Comparison of ENCODE assay signal across 11 cellular contexts in the genomic region with DNA sequence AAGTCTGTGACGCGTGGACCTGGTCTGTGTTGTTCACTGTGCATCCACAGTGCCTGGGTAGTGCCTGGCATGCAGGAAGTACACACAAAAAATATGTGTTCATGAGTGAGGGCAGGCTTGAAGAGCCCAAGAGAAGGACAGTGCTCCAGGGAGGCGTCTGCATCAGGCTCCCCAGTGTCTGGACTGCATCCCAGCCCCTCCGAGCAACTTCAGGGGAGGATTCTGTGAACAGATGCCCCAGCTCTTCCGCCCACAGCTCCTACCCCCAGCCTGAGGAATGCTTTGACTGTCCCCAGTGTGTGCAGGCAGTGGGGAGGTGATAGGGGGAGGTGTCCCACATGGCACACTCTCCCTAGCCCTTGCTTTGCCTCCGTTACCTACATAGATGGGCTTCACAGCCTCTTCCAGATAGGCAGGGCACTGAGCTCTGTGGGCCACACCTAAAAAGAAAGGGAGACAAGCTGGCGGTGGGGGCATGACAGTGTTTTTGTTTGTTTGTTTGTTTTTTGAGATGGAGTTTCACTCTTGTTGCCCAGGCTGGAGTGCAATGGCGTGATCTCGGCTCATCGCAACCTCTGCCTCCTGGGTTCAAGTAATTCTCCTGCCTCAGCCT. TPM values are rescaled to one million over a fixed set of nuclear protein-coding genes. Genes with fewer than 3 reads are reported as not detected.
DNase-seq lines count a peak whose midpoint lies in the region; FAIRE-seq and TF ChIP-seq lines count a peak whose summit lies in the region.
"Had no signal": no experiment of that assay in that cellular context is flagged by ENCODE, and none has a peak within 500 bp of the region (broad histone marks: within the 10 kb centered on the region; RNA-seq: fewer than 3 reads in every experiment).

No MANE protein-coding gene starts in this region.

- peak overlapping the region; percentile 82 for H3K9ac ChIP-seq in Loucy (ENCODE audit: low read depth, low read length, poor library complexity, severe bottlenecking)
- no peak overlapping the region; a peak in 1 of 7 replicates for H3K9ac ChIP-seq in H1 (replicated peaks in 1 of 4; ENCODE audit: extremely low read depth in 1 of 4, low read depth in 3 of 4, low read length in 3 of 4)

- no peaks in the 10 kb centered on the region for H3K9me3 ChIP-seq in CD4-positive, alpha-beta memory T cell (ENCODE audit: control insufficient read depth in 1 of 2, low read length in 2 of 2)
- H3K9me3 ChIP-seq in Loucy (ENCODE audit: insufficient read depth, low read depth, low read length) (no peaks in the 10 kb centered on the region), H1 (ENCODE audit: insufficient read depth in 2 of 2, low read depth in 1 of 2, low read length in 1 of 2) (no peaks in the 10 kb centered on the region), neutrophil (no peaks in the 10 kb centered on the region)

- POLR2A ChIA-PET in CD4-positive, alpha-beta memory T cell (lab: Charles Lee; ENCODE audit: partially characterized antibody): interaction anchor here (0.9 to 35.0 kb wide), 13 partner anchors 8 to 273 kb away, joined by 3 to 1580 read pairs (median 36); partner anchors contain the start of gene IRF1
- POLR2A ChIA-PET in H1 (lab: Charles Lee; ENCODE audit: partially characterized antibody): interaction anchor here (0.9 to 4.3 kb wide), 6 partner anchors 9 to 36 kb away, joined by 3 to 31 read pairs (median 5); partner anchors contain the start of gene IRF1

- no peak for TF ChIP-seq RAD21 in H1 (IDR thresholded peaks at IDR 0.05 in 1 of 2, conservative IDR thresholded peaks at IDR 0.05 in 1 of 2; ENCODE audit: low read depth in 2 of 2, low read length in 2 of 2)

- H3K36me3 ChIP-seq in CD4-positive, alpha-beta memory T cell (ENCODE audit: insufficient read depth, low read length): no peaks in the 10 kb centered on the region
- no peaks in the 10 kb centered on the region for H3K36me3 ChIP-seq in Loucy (ENCODE audit: insufficient read depth, low read length)
- no peaks in the 10 kb centered on the region for H3K36me3 ChIP-seq in H1 (ENCODE audit: control insufficient read depth in 2 of 4, insufficient read depth in 4 of 4, low read length in 3 of 4)
- no peaks in the 10 kb centered on the region for H3K36me3 ChIP-seq in neutrophil
- H3K36me3 ChIP-seq: brain microvascular endothelial cell had no signal

- no peak overlapping the region for H3K56ac ChIP-seq in H1 (replicated peaks; ENCODE audit: insufficient read length, low read depth, low read length)

- no peaks in the 10 kb centered on the region for H3K27me3 ChIP-seq in CD4-positive, alpha-beta memory T cell (ENCODE audit: insufficient read depth, low read length)
- H3K27me3 ChIP-seq in Loucy (ENCODE audit: insufficient read depth, low read length, poor library complexity, severe bottlenecking): no peaks in the 10 kb centered on the region
- no peaks in the 10 kb centered on the region for H3K27me3 ChIP-seq in H1 (replicated peaks in 1 of 4; ENCODE audit: control insufficient read depth in 3 of 4, extremely low read depth in 1 of 4, insufficient read depth in 3 of 4, low read length in 3 of 4)
- H3K27me3 ChIP-seq in neutrophil: no peaks in the 10 kb centered on the region
- H3K27me3 ChIP-seq: brain microvascular endothelial cell had no signal

- H2BK20ac ChIP-seq in H1 (ENCODE audit: low read length): peak overlapping the region; percentile 64; the same call in 1 of the 2 replicates

- peak overlapping the region; percentile 95; the same call in 1 of the 2 replicates for H2BK12ac ChIP-seq in H1 (ENCODE audit: low read depth, low read length)

- peak overlapping the region; percentile 91; the same call in 1 of the 2 replicates for H3K18ac ChIP-seq in H1 (ENCODE audit: extremely low read depth, low read length)

- H2AK5ac ChIP-seq in H1 (ENCODE audit: low read depth, low read length): peak overlapping the region; percentile 25; the same call in 1 of the 2 replicates

- H3K27ac ChIP-seq in CD4-positive, alpha-beta memory T cell (ENCODE audit: low read depth, low read length): peak overlapping the region; percentile 63
- H3K27ac ChIP-seq in H1 (ENCODE audit: low read depth, low read length) (no peak overlapping the region), neutrophil (peak overlapping the region; percentile 100)

- no peaks in the 10 kb centered on the region for H3K9me2 ChIP-seq in Loucy (replicated peaks; ENCODE audit: low read depth, low read length)

- peaks cover 71 to 100% (median 88%) of the 10 kb centered on the region in 4 donors for H3K4me1 Mint-ChIP-seq in CD4-positive, alpha-beta memory T cell

- peaks cover 20 to 45% of the 10 kb centered on the region in 2 donors for H3K36me3 Mint-ChIP-seq in CD4-positive, alpha-beta memory T cell

- no peaks in the 10 kb centered on the region for H3K27me3 Mint-ChIP-seq in CD4-positive, alpha-beta memory T cell

- DNase-seq in CD4-positive, alpha-beta memory T cell: peak in 2 of 5 donors; percentile 8 to 45
- DNase-seq in H1 (ENCODE audit: low read depth in 1 of 2, low spot score in 2 of 2): no peak
- DNase-seq in activated gamma-delta T cell (lab: John Stamatoyannopoulos, UW): no peak
- no peak for DNase-seq in SW 1271 (lab: John Stamatoyannopoulos, UW)
- DNase-seq in NK-92 treated with Interleukin-12 subunit alpha and Interleukin-12 subunit beta, amount 100 ng/mL, for 24 hours (lab: John Stamatoyannopoulos, UW): no peak
- DNase-seq in GM20000 (ENCODE audit: low spot score): no peak
- DNase-seq: brain microvascular endothelial cell, T-helper 9 cell had no signal

- FAIRE-seq in H1 (lab: Jason Lieb, UNC): no peak
- FAIRE-seq: G401.6 had no signal

- intact Hi-C loops in CD4-positive, alpha-beta memory T cell (cut with micrococcal nuclease): no loop called here

- H3F3A ChIP-seq in Loucy (ENCODE audit: low read depth): peaks cover 16% of the 10 kb centered on the region

- H3K79me1 ChIP-seq in H1 (ENCODE audit: low read depth, low read length): no peaks in the 10 kb centered on the region

- no peak for TF ChIP-seq CTCF in Loucy (conservative IDR thresholded peaks at IDR 0.05; ENCODE audit: low read length)
- no peak for TF ChIP-seq CTCF in H1 (IDR thresholded peaks at IDR 0.05; ENCODE audit: control extremely low read depth in 1 of 3, insufficient read depth in 1 of 3, low read depth in 1 of 3, low read length in 3 of 3)
- no peak for TF ChIP-seq CTCF in neutrophil (IDR thresholded peaks at IDR 0.05)
- no peak for TF ChIP-seq CTCF in GM20000 (IDR thresholded peaks at IDR 0.05; ENCODE audit: extremely low read depth, missing control alignments)

- H3K23ac ChIP-seq in H1 (ENCODE audit: insufficient read length): no peak overlapping the region

- no peak overlapping the region for H2BK120ac ChIP-seq in H1 (replicated peaks; ENCODE audit: low read depth, low read length)

- H3K4me3 Mint-ChIP-seq in CD4-positive, alpha-beta memory T cell: peak overlapping the region; percentile 66 to 87 (median 83)

- no peak for TF ChIP-seq POLR2A in H1 (IDR thresholded peaks at IDR 0.05; ENCODE audit: control extremely low read depth in 1 of 2, low read depth in 2 of 2, low read length in 2 of 2)

- H3K23me2 ChIP-seq in H1 (ENCODE audit: low read depth, low read length): no peaks in the 10 kb centered on the region

- H3K4me2 ChIP-seq in Loucy (ENCODE audit: low read depth, low read length, poor library complexity, severe bottlenecking) (peak overlapping the region; percentile 95), H1 (ENCODE audit: insufficient read depth in 1 of 2, low read depth in 2 of 2, low read length in 2 of 2) (peak overlapping the region; percentile 40 to 52; a peak in 1 of 4 replicates)

- no peak overlapping the region for H3K14ac ChIP-seq in H1 (ENCODE audit: insufficient read length)

- H2AFZ ChIP-seq in Loucy (ENCODE audit: low read length): no peak overlapping the region
- no peak overlapping the region for H2AFZ ChIP-seq in H1 (ENCODE audit: low read length)

- H2BK15ac ChIP-seq in H1 (ENCODE audit: low read length): peak overlapping the region; percentile 95; the same call in 1 of the 2 replicates

- TF ChIP-seq EP300 in H1 (IDR thresholded peaks at IDR 0.05; ENCODE audit: borderline replicate concordance in 1 of 2, low read depth in 2 of 2, low read length in 2 of 2): no peak

- H3K79me2 ChIP-seq in Loucy (ENCODE audit: insufficient read depth, low read length) (peaks cover 35% of the 10 kb centered on the region), H1 (ENCODE audit: control insufficient read depth in 1 of 2, insufficient read depth in 2 of 2, low read length in 2 of 2) (no peaks in the 10 kb centered on the region)

- H3K4me1 ChIP-seq in CD4-positive, alpha-beta memory T cell (ENCODE audit: insufficient read depth, low read length): peaks cover 99% of the 10 kb centered on the region
- H3K4me1 ChIP-seq in Loucy (ENCODE audit: insufficient read depth, low read length, poor library complexity, severe bottlenecking) (peaks cover 72% of the 10 kb centered on the region), H1 (replicated peaks in 1 of 4; ENCODE audit: control insufficient read depth in 3 of 4, insufficient read depth in 4 of 4, low read length in 3 of 4) (peaks cover 6 to 19% (median 11%) of the 10 kb centered on the region in 4 experiments), neutrophil (ENCODE audit: control insufficient read depth in 1 of 2, insufficient read depth in 1 of 2, low read depth in 1 of 2, low read length in 1 of 2) (peaks cover 100% of the 10 kb centered on the region in 2 experiments)

- 84% methylated on average over 10 of the region's 10 CpGs; no CpG with 5 or more reads in 1 of the 2 experiments for WGBS in H1 (ENCODE audit: extremely low coverage in 1 of 2, insufficient coverage in 1 of 2, insufficient read length in 1 of 2, insufficient replicate concordance in 2 of 2, low coverage in 1 of 2, low lambda C conversion rate in 2 of 2, missing lambda C conversion rate in 1 of 2), 2 experiments

- no peak overlapping the region for H4K5ac ChIP-seq in H1 (ENCODE audit: insufficient read length, low read depth, low read length)

- CTCF ChIA-PET in CD4-positive, alpha-beta memory T cell (lab: Charles Lee; ENCODE audit: partially characterized antibody): interaction anchor here (1.1 to 7.1 kb wide), 16 partner anchors 8 to 79 kb away, joined by 3 to 92 read pairs (median 15); partner anchors contain the start of gene IRF1
- CTCF ChIA-PET in H1 (lab: Charles Lee; ENCODE audit: partially characterized antibody): interaction anchor here (0.8 to 6.1 kb wide), 13 partner anchors 10 to 211 kb away, joined by 3 to 56 read pairs (median 6); no protein-coding TSS in a partner anchor

- H3K4me3 ChIP-seq in CD4-positive, alpha-beta memory T cell (ENCODE audit: low read length in 2 of 2): peak overlapping the region in 1 of 2 donors; percentile 7
- H3K4me3 ChIP-seq in Loucy (ENCODE audit: low read length, poor library complexity, severe bottlenecking): peak overlapping the region; percentile 51
- no peak overlapping the region for H3K4me3 ChIP-seq in H1 (ENCODE audit: extremely low read depth in 1 of 4, insufficient read depth in 2 of 4, low read depth in 3 of 4, low read length in 4 of 4)
- peak overlapping the region; percentile 55 to 70 for H3K4me3 ChIP-seq in neutrophil (ENCODE audit: low read depth in 1 of 2, low read length in 1 of 2)

- peak overlapping the region; percentile 78 for H4K91ac ChIP-seq in H1 (replicated peaks; ENCODE audit: insufficient read length, low read length)

- H2BK5ac ChIP-seq in H1 (ENCODE audit: low read depth, low read length): peak overlapping the region; percentile 68; the same call in 1 of the 2 replicates

- H4K8ac ChIP-seq in H1 (ENCODE audit: extremely low read depth, insufficient read depth, low read length): no peak overlapping the region

- H3K4ac ChIP-seq in H1 (replicated peaks; ENCODE audit: insufficient read length, low read depth, low read length): no peak overlapping the region

- peaks cover 0 to 7% (median 0%) of the 10 kb centered on the region in 8 donors for H3K9me3 Mint-ChIP-seq in CD4-positive, alpha-beta memory T cell

- H3K27ac Mint-ChIP-seq in CD4-positive, alpha-beta memory T cell: peak overlapping the region; percentile 94 to 98 (median 96)

- H4K20me1 ChIP-seq in Loucy (ENCODE audit: insufficient read depth, low read length, poor library complexity, severe bottlenecking): no peaks in the 10 kb centered on the region
- H4K20me1 ChIP-seq in H1 (replicated peaks in 1 of 2; ENCODE audit: control insufficient read depth in 1 of 2, insufficient read depth in 2 of 2, low read length in 2 of 2): no peaks in the 10 kb centered on the region

RNA-seq across cellular contexts. Expression of gene IRF1, which starts 25.4 kb away (rescaled TPM):
- total RNA-seq in CD4-positive, alpha-beta memory T cell: 100 to 1,000 TPM; 192 to 202 TPM
- 100 to 1,000 TPM; 192 to 237 TPM for polyA plus RNA-seq in CD4-positive, alpha-beta memory T cell
- 8.5 TPM in 2 replicates for total RNA-seq in H1 (2021; fragmentation: NEBNext Ultra II Directional; extraction: Animal tissue kit (Norgen Biotek cat#: 25700))
- 2.9 and 4.0 TPM in 2 replicates for polyA plus RNA-seq in H1 (2011; rRNA removed)
- polyA plus RNA-seq in H1 (2011; cell fraction: cytosol; rRNA removed): 3.7 TPM
- 9.7 TPM for polyA plus RNA-seq in H1 (2011; cell fraction: nucleus; rRNA removed)
- polyA plus RNA-seq in H1 (2012, experiment 1 of 2): 6.1 to 7.7 TPM (median 7.3 TPM) in 4 replicates
- polyA plus RNA-seq in H1 (2012, experiment 2 of 2): 6.4 TPM
- polyA plus RNA-seq in H1 (2013, experiment 1 of 2): 3.9 TPM
- polyA plus RNA-seq in H1 (2013, experiment 2 of 2): 2.8 TPM
- 11.9 and 15.3 TPM in 2 replicates for polyA minus RNA-seq in H1 (2011; rRNA and poly(A)+ RNA removed)
- polyA minus RNA-seq in H1 (2011; cell fraction: cytosol; rRNA and poly(A)+ RNA removed): 5.3 TPM
- 25.1 TPM for polyA minus RNA-seq in H1 (2011; cell fraction: nucleus; rRNA and poly(A)+ RNA removed)

Comparison
In these comparisons a context has a peak if more than half of its experiments do, and no peak if none do; other contexts are left out.
1. H3K4me3 ChIP-seq: peak in Loucy (single experiment) and neutrophil (2 of 2); none in H1 (0 of 4).
2. RNA of gene IRF1, which starts 25.4 kb away (total RNA-seq): 192 to 202 TPM in CD4-positive, alpha-beta memory T cell; 8.5 TPM in H1; every median in the first group is over 10 times any median in the second.